In the genomic region with DNA sequence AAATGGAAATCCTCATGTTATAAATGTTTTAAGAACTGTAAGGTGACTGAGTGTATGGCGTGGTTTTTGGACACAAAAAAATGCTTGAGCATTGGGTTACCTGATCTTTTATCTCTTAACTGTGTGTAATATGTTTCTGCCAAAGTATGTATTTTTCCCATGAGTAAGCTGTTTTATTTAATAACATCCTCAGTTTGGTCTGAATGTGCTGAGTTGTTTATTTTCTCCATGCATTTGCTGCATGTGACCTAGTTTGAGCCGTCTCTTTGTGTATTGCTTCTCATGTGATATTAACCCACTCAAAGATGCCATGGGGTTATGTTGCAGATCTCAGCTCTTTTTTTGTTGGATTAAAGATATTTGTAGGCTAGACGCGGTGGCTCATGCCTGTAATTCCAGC, we compare ENCODE assay signal across 1 cellular context.
TF ChIP-seq lines count a peak whose summit lies in the region.

No MANE protein-coding gene starts in this region.

TF ChIP-seq in K562, 482 proteins besides CTCF, POLR2A, EP300 and RAD21:
- TF ChIP-seq C11orf30 (IDR thresholded peaks at IDR 0.05; ENCODE audit: low read depth) (peak; percentile 72), ZNF316 (IDR thresholded peaks at IDR 0.05) (peak; percentile 89), MAFF (IDR thresholded peaks at IDR 0.05; ENCODE audit: low read length) (0 out of 2 replicates have a peak, but pooled peaks have one; percentile 15), LCOR (CRISPR knock-in tag; IDR thresholded peaks at IDR 0.05) (no peak), MAFG (tag; conservative IDR thresholded peaks at IDR 0.05) (peak; percentile 65)
- TF ChIP-seq, protein P1, sequence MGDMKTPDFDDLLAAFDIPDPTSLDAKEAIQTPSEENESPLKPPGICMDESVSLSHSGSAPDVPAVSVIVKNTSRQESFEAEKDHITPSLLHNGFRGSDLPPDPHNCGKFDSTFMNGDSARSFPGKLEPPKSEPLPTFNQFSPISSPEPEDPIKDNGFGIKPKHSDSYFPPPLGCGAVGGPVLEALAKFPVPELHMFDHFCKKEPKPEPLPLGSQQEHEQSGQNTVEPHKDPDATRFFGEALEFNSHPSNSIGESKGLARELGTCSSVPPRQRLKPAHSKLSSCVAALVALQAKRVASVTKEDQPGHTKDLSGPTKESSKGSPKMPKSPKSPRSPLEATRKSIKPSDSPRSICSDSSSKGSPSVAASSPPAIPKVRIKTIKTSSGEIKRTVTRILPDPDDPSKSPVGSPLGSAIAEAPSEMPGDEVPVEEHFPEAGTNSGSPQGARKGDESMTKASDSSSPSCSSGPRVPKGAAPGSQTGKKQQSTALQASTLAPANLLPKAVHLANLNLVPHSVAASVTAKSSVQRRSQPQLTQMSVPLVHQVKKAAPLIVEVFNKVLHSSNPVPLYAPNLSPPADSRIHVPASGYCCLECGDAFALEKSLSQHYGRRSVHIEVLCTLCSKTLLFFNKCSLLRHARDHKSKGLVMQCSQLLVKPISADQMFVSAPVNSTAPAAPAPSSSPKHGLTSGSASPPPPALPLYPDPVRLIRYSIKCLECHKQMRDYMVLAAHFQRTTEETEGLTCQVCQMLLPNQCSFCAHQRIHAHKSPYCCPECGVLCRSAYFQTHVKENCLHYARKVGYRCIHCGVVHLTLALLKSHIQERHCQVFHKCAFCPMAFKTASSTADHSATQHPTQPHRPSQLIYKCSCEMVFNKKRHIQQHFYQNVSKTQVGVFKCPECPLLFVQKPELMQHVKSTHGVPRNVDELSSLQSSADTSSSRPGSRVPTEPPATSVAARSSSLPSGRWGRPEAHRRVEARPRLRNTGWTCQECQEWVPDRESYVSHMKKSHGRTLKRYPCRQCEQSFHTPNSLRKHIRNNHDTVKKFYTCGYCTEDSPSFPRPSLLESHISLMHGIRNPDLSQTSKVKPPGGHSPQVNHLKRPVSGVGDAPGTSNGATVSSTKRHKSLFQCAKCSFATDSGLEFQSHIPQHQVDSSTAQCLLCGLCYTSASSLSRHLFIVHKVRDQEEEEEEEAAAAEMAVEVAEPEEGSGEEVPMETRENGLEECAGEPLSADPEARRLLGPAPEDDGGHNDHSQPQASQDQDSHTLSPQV (IDR thresholded peaks at IDR 0.05): no peak
